In genomic region chr15:57355259-57355658, GRCh38 we compare ENCODE assay signal across 22 cellular contexts. TPM values are rescaled to one million over a fixed set of nuclear protein-coding genes. Genes with fewer than 3 reads are reported as not detected.
A peak's percentile ranks its signal among the peaks of the same experiment; 100 is the strongest.
DNase-seq lines count a peak whose midpoint lies in the region; ATAC-seq, FAIRE-seq and TF ChIP-seq lines count a peak whose summit lies in the region.
"Had no signal": no experiment of that assay in that cellular context is flagged by ENCODE, and none has a peak within 500 bp of the region (broad histone marks: within the 10 kb centered on the region; RNA-seq: fewer than 3 reads in every experiment).

No MANE protein-coding gene starts in this region.

- no peak overlapping the region for H3K27ac ChIP-seq in H9 (ENCODE audit: insufficient read length, low read depth, low read length)
- no peak overlapping the region for H3K27ac ChIP-seq in H1 (ENCODE audit: low read depth, low read length)
- no peak overlapping the region for H3K27ac ChIP-seq in neuronal stem cell (replicated peaks; ENCODE audit: low read length)
- H3K27ac ChIP-seq: SK-N-MC had no signal

- no peaks in the 10 kb centered on the region for H3K9me3 ChIP-seq in H9 (ENCODE audit: control insufficient read depth, low read depth, low read length)
- no peaks in the 10 kb centered on the region for H3K9me3 ChIP-seq in H1 (ENCODE audit: insufficient read depth in 2 of 2, low read depth in 1 of 2, low read length in 1 of 2)
- H3K9me3 ChIP-seq in neuronal stem cell (replicated peaks in 1 of 2; ENCODE audit: control insufficient read depth in 2 of 2, insufficient read depth in 1 of 2, low read depth in 1 of 2, low read length in 2 of 2) = peaks cover 0 to 2% of the 10 kb centered on the region in 2 donors
- H3K9me3 ChIP-seq: Caco-2 had no signal

- TF ChIP-seq EP300 in H1 (IDR thresholded peaks at IDR 0.05; ENCODE audit: borderline replicate concordance in 1 of 2, low read depth in 2 of 2, low read length in 2 of 2) = no peak

- TF ChIP-seq RAD21 in H1 (IDR thresholded peaks at IDR 0.05 in 1 of 2, conservative IDR thresholded peaks at IDR 0.05 in 1 of 2; ENCODE audit: low read depth in 2 of 2, low read length in 2 of 2) = no peak

- peaks cover 3% of the 10 kb centered on the region; the same call in 1 of the 2 replicates for H3K27me3 Mint-ChIP-seq in H9 (ENCODE audit: low read depth)

- H3K27ac Mint-ChIP-seq in H9 = peak overlapping the region in 2 of 3 experiments; percentile 77 to 94; a peak in 2 of 7 replicates
- H3K27ac Mint-ChIP-seq: HFFc6 had no signal

- TF ChIP-seq CTCF in H9 (conservative IDR thresholded peaks at IDR 0.05) = no peak
- TF ChIP-seq CTCF in H1 (IDR thresholded peaks at IDR 0.05; ENCODE audit: control extremely low read depth in 1 of 3, insufficient read depth in 1 of 3, low read depth in 1 of 3, low read length in 3 of 3) = no peak

- no peak overlapping the region for H2BK15ac ChIP-seq in H9 (ENCODE audit: low read depth, low read length)
- H2BK15ac ChIP-seq in H1 (ENCODE audit: low read length) = no peak overlapping the region
- peak overlapping the region; percentile 54 for H2BK15ac ChIP-seq in neuronal stem cell (ENCODE audit: low read length)

- H3K18ac ChIP-seq in H9 (ENCODE audit: insufficient read length, low read depth, low read length) (no peak overlapping the region), H1 (ENCODE audit: extremely low read depth, low read length) (no peak overlapping the region), neuronal stem cell (ENCODE audit: low read length) (peak overlapping the region; percentile 77)

- ATAC-seq in HG02870 (IDR thresholded peaks at IDR 0.05; ENCODE audit: unreplicated experiment) = no peak
- no peak for ATAC-seq in GM18502 (IDR thresholded peaks at IDR 0.05; ENCODE audit: poor library complexity, unreplicated experiment)

- no CpG with 5 or more reads among the region's 8 CpGs for WGBS in H9 (ENCODE audit: extremely low coverage, insufficient read length, low lambda C conversion rate)
- 85% methylated on average over 8 of the region's 8 CpGs; no CpG with 5 or more reads in 1 of the 2 experiments for WGBS in H1 (ENCODE audit: extremely low coverage in 1 of 2, insufficient coverage in 1 of 2, insufficient read length in 1 of 2, insufficient replicate concordance in 2 of 2, low coverage in 1 of 2, low lambda C conversion rate in 2 of 2, missing lambda C conversion rate in 1 of 2), 2 experiments
- no CpG with 5 or more reads among the region's 8 CpGs for WGBS in neuronal stem cell (ENCODE audit: extremely low coverage in 2 of 2, insufficient read length in 2 of 2, insufficient replicate concordance in 1 of 2), 2 donors

- no peak overlapping the region for H2BK12ac ChIP-seq in H9 (ENCODE audit: insufficient read length, low read depth, low read length)
- peak overlapping the region; percentile 20; the same call in 1 of the 2 replicates for H2BK12ac ChIP-seq in H1 (ENCODE audit: low read depth, low read length)
- H2BK12ac ChIP-seq in neuronal stem cell (ENCODE audit: low read length) = peak overlapping the region; percentile 63

- H3K79me2 ChIP-seq in H9 (ENCODE audit: insufficient read depth, low read length) (no peaks in the 10 kb centered on the region), H1 (ENCODE audit: control insufficient read depth in 1 of 2, insufficient read depth in 2 of 2, low read length in 2 of 2) (no peaks in the 10 kb centered on the region)

- peaks cover 52 to 56% of the 10 kb centered on the region in 2 experiments for H3K4me1 Mint-ChIP-seq in H9

- H4K91ac ChIP-seq in H9 (ENCODE audit: insufficient read length, low read depth, low read length) (no peak overlapping the region), H1 (replicated peaks; ENCODE audit: insufficient read length, low read length) (peak overlapping the region; percentile 62), neuronal stem cell (ENCODE audit: low read depth, low read length, poor library complexity) (no peak overlapping the region)

- H3K14ac ChIP-seq in H9 (ENCODE audit: insufficient read depth, low read length) = no peak overlapping the region
- no peak overlapping the region for H3K14ac ChIP-seq in H1 (ENCODE audit: insufficient read length)
- H3K14ac ChIP-seq in neuronal stem cell (ENCODE audit: low read length) = no peak overlapping the region

- CTCF ChIA-PET in H1 (lab: Charles Lee; ENCODE audit: partially characterized antibody) = interaction anchor here (0.7 to 8.5 kb wide), 19 partner anchors 9 to 190 kb away, joined by 3 to 56 read pairs (median 5); no protein-coding TSS in a partner anchor

- DNase-seq in NCI-H1417 (lab: John Stamatoyannopoulos, UW) = peak; percentile 5 to 73 (median 50)
- DNase-seq in NCI-H1417 treated with DMSO at 0.1 percent for 48 hours (lab: John Stamatoyannopoulos, UW) = no peak
- peak; percentile 52 for DNase-seq in H9
- no peak for DNase-seq in H1 (ENCODE audit: low read depth in 1 of 2, low spot score in 2 of 2)
- DNase-seq in neuronal stem cell (ENCODE audit: low spot score) = no peak
- no peak for DNase-seq in GDM1 (lab: John Stamatoyannopoulos, UW)
- DNase-seq: 8988T, Caco-2, DMS153, EL, HFFc6, KG1, NCI-H1436, NCI-H2029 treated with DMSO at 0.1 percent for 48 hours, NCI-H2227 treated with DMSO at 0.1 percent for 48 hours, NCI-H524 treated with DMSO at 0.1 percent for 48 hours, Right ventricle myocardium superior had no signal

- POLR2A ChIA-PET in H1 (lab: Charles Lee; ENCODE audit: partially characterized antibody) = interaction anchor here (0.7 to 1.9 kb wide), 5 partner anchors 8 to 179 kb away, joined by 3 to 11 read pairs (median 3); partner anchors contain the start of gene CGNL1

- H3K79me1 ChIP-seq in H9 (ENCODE audit: insufficient read depth, low read depth, low read length, poor library complexity, severe bottlenecking) (no peaks in the 10 kb centered on the region), H1 (ENCODE audit: low read depth, low read length) (no peaks in the 10 kb centered on the region), neuronal stem cell (ENCODE audit: low read depth, low read length) (no peaks in the 10 kb centered on the region)

- peaks cover 0 to 2% of the 10 kb centered on the region in 2 experiments; a peak in 2 of 5 replicates for H3K9me3 Mint-ChIP-seq in H9
- H3K9me3 Mint-ChIP-seq: HFFc6 had no signal

- no peak overlapping the region for H3K4me3 ChIP-seq in H1 (ENCODE audit: extremely low read depth in 1 of 4, insufficient read depth in 2 of 4, low read depth in 3 of 4, low read length in 4 of 4)
- no peak overlapping the region for H3K4me3 ChIP-seq in neuronal stem cell (ENCODE audit: low read length in 2 of 2)
- H3K4me3 ChIP-seq: SK-N-MC had no signal

- H4K20me1 ChIP-seq in H9 (ENCODE audit: control insufficient read depth, insufficient read depth, insufficient read length) (no peaks in the 10 kb centered on the region), H1 (replicated peaks in 1 of 2; ENCODE audit: control insufficient read depth in 1 of 2, insufficient read depth in 2 of 2, low read length in 2 of 2) (no peaks in the 10 kb centered on the region)

- H2BK120ac ChIP-seq in H9 (ENCODE audit: low read depth, low read length, poor library complexity, severe bottlenecking) (no peak overlapping the region), H1 (replicated peaks; ENCODE audit: low read depth, low read length) (no peak overlapping the region), neuronal stem cell (ENCODE audit: low read depth, low read length) (no peak overlapping the region)

- H3K9ac ChIP-seq in H9 (ENCODE audit: extremely low read depth, insufficient read length, low read length) = no peak overlapping the region
- H3K9ac ChIP-seq in H1 (replicated peaks in 1 of 4; ENCODE audit: extremely low read depth in 1 of 4, low read depth in 3 of 4, low read length in 3 of 4) = no peak overlapping the region
- no peak overlapping the region for H3K9ac ChIP-seq in neuronal stem cell (ENCODE audit: low read depth, low read length, poor library complexity)

- H4K8ac ChIP-seq in H9 (replicated peaks; ENCODE audit: insufficient read length, low read depth, low read length) (no peak overlapping the region), H1 (ENCODE audit: extremely low read depth, insufficient read depth, low read length) (no peak overlapping the region; the same call in 1 of the 2 replicates), neuronal stem cell (ENCODE audit: low read depth, low read length) (no peak overlapping the region)

- no peaks in the 10 kb centered on the region for H3K23me2 ChIP-seq in H9 (ENCODE audit: insufficient read length, low read depth, low read length, poor library complexity, severe bottlenecking)
- H3K23me2 ChIP-seq in H1 (ENCODE audit: low read depth, low read length) = no peaks in the 10 kb centered on the region

- no peak overlapping the region for H3K4ac ChIP-seq in H9 (ENCODE audit: low read depth, low read length)
- no peak overlapping the region for H3K4ac ChIP-seq in H1 (replicated peaks; ENCODE audit: insufficient read length, low read depth, low read length)
- no peak overlapping the region for H3K4ac ChIP-seq in neuronal stem cell (ENCODE audit: low read length)

- no peak overlapping the region for H2AK5ac ChIP-seq in H9 (ENCODE audit: insufficient read length, low read length)
- H2AK5ac ChIP-seq in H1 (ENCODE audit: low read depth, low read length) = no peak overlapping the region
- peak overlapping the region; percentile 66 for H2AK5ac ChIP-seq in neuronal stem cell (ENCODE audit: low read depth, low read length)

- H2BK20ac ChIP-seq in H9 (ENCODE audit: low read depth, low read length, poor library complexity, severe bottlenecking) (no peak overlapping the region), H1 (ENCODE audit: low read length) (no peak overlapping the region)

- H3K27me3 ChIP-seq in H9 (ENCODE audit: insufficient read depth, low read length) (no peaks in the 10 kb centered on the region), H1 (replicated peaks in 1 of 4; ENCODE audit: control insufficient read depth in 3 of 4, extremely low read depth in 1 of 4, insufficient read depth in 3 of 4, low read length in 3 of 4) (no peaks in the 10 kb centered on the region), neuronal stem cell (ENCODE audit: control insufficient read depth in 3 of 3, insufficient read depth in 3 of 3, low read depth in 1 of 3, low read length in 3 of 3) (no peaks in the 10 kb centered on the region)

- H3K23ac ChIP-seq in H9 (ENCODE audit: insufficient read length, low read depth, low read length) (no peak overlapping the region), H1 (ENCODE audit: insufficient read length) (no peak overlapping the region), neuronal stem cell (ENCODE audit: low read depth, low read length, poor library complexity) (peak overlapping the region; percentile 18)

- FAIRE-seq in H1 (lab: Jason Lieb, UNC) = no peak
- FAIRE-seq: GM12892, H54 had no signal

- H3K4me1 ChIP-seq in H9 (ENCODE audit: insufficient read depth, low read length) = peaks cover 13% of the 10 kb centered on the region; the same call in 1 of the 2 replicates
- peaks cover 2 to 28% (median 13%) of the 10 kb centered on the region in 4 experiments; a peak in 5 of 7 replicates for H3K4me1 ChIP-seq in H1 (replicated peaks in 1 of 4; ENCODE audit: control insufficient read depth in 3 of 4, insufficient read depth in 4 of 4, low read length in 3 of 4)
- peaks cover 5 to 18% of the 10 kb centered on the region in 2 donors for H3K4me1 ChIP-seq in neuronal stem cell (ENCODE audit: control insufficient read depth in 2 of 2, insufficient read depth in 1 of 2, low read depth in 1 of 2, low read length in 2 of 2)

- no peak overlapping the region for H3T11ph ChIP-seq in H9 (ENCODE audit: low read length)

- H4K5ac ChIP-seq in H9 (ENCODE audit: insufficient read length, low read depth, low read length) (no peak overlapping the region), H1 (ENCODE audit: insufficient read length, low read depth, low read length) (no peak overlapping the region)

- H3K36me3 ChIP-seq in H1 (ENCODE audit: control insufficient read depth in 2 of 4, insufficient read depth in 4 of 4, low read length in 3 of 4) (no peaks in the 10 kb centered on the region), neuronal stem cell (replicated peaks in 1 of 2; ENCODE audit: control insufficient read depth in 2 of 2, insufficient read depth in 2 of 2, low read length in 2 of 2) (no peaks in the 10 kb centered on the region)

- no peak overlapping the region for H2AFZ ChIP-seq in H9 (ENCODE audit: low read length)
- no peak overlapping the region for H2AFZ ChIP-seq in H1 (ENCODE audit: low read length)
- no peak overlapping the region for H2AFZ ChIP-seq in neuronal stem cell (ENCODE audit: low read length)

- no peak overlapping the region for H3K56ac ChIP-seq in H9 (ENCODE audit: insufficient read length, low read depth, low read length)
- no peak overlapping the region for H3K56ac ChIP-seq in H1 (replicated peaks; ENCODE audit: insufficient read length, low read depth, low read length)

- H3K4me2 ChIP-seq in H9 (ENCODE audit: insufficient read depth, insufficient read length, low read length) (no peak overlapping the region), H1 (ENCODE audit: insufficient read depth in 1 of 2, low read depth in 2 of 2, low read length in 2 of 2) (no peak overlapping the region), neuronal stem cell (ENCODE audit: insufficient read depth, low read length, poor library complexity, severe bottlenecking) (no peak overlapping the region)

- no peaks in the 10 kb centered on the region; a peak in 1 of 7 replicates for H3K36me3 Mint-ChIP-seq in H9 (ENCODE audit: insufficient read depth in 1 of 3, low read depth in 3 of 3)

- no peak overlapping the region; a peak in 1 of 5 replicates for H3K4me3 Mint-ChIP-seq in H9
- H3K4me3 Mint-ChIP-seq: HFFc6 had no signal

- H2BK5ac ChIP-seq in H9 (ENCODE audit: insufficient read length, low read length) = no peak overlapping the region
- H2BK5ac ChIP-seq in H1 (ENCODE audit: low read depth, low read length) = peak overlapping the region; percentile 62; the same call in 1 of the 2 replicates
- H2BK5ac ChIP-seq in neuronal stem cell (ENCODE audit: low read length) = no peak overlapping the region

- no peak for TF ChIP-seq POLR2A in H1 (IDR thresholded peaks at IDR 0.05; ENCODE audit: control extremely low read depth in 1 of 2, low read depth in 2 of 2, low read length in 2 of 2)

RNA-seq across cellular contexts. Expression of gene CGNL1, which starts 21.0 kb away (rescaled TPM):
- total RNA-seq in H9 (2021) = 32.5 and 34.6 TPM in 2 replicates
- 72.7 and 75.6 TPM in 2 replicates for total RNA-seq in H1 (2021; fragmentation: NEBNext Ultra II Directional; extraction: Animal tissue kit (Norgen Biotek cat#: 25700))
- polyA plus RNA-seq in H1 (2011; rRNA removed) = 20.4 and 21.8 TPM in 2 replicates
- polyA plus RNA-seq in H1 (2011; cell fraction: cytosol; rRNA removed) = 26.8 TPM
- polyA plus RNA-seq in H1 (2011; cell fraction: nucleus; rRNA removed) = 42.9 TPM
- 52.8 to 62.1 TPM (median 54.3 TPM) in 4 replicates for polyA plus RNA-seq in H1 (2012, experiment 1 of 2)
- polyA plus RNA-seq in H1 (2012, experiment 2 of 2) = 4.5 TPM
- 23.5 TPM for polyA plus RNA-seq in H1 (2013, experiment 1 of 2)
- 21.9 TPM for polyA plus RNA-seq in H1 (2013, experiment 2 of 2)
- 52.9 and 54.8 TPM in 2 replicates for polyA minus RNA-seq in H1 (2011; rRNA and poly(A)+ RNA removed)
- 43.2 TPM for polyA minus RNA-seq in H1 (2011; cell fraction: cytosol; rRNA and poly(A)+ RNA removed)
- polyA minus RNA-seq in H1 (2011; cell fraction: nucleus; rRNA and poly(A)+ RNA removed) = 56.4 TPM
- polyA plus RNA-seq in neuronal stem cell (2013, experiment 1 of 2) = 2.3 TPM
- polyA plus RNA-seq in neuronal stem cell (2013, experiment 2 of 2) = 2.3 TPM

Comparison
In these comparisons a context has a peak if more than half of its experiments do, and no peak if none do; other contexts are left out.
1. DNase-seq: peak in NCI-H1417 (3 of 3) and H9 (single experiment); none in NCI-H1417 treated with DMSO at 0.1 percent for 48 hours (single experiment), H1 (0 of 2), neuronal stem cell (single experiment) and GDM1 (single experiment).